1 cellular context compared by ENCODE assay signal in genomic region chr11:9687736-9688494, GRCh38.
TF ChIP-seq lines count a peak whose summit lies in the region.

No MANE protein-coding gene starts in this region.

TF ChIP-seq in GM23338, 12 proteins besides CTCF, POLR2A, EP300 and RAD21 (continued from another document):
- no peak for TF ChIP-seq ETS1 (IDR thresholded peaks at IDR 0.05)
- TF ChIP-seq ZNF114 (CRISPR knock-in tag; IDR thresholded peaks at IDR 0.05): no peak
- TF ChIP-seq POLR2AphosphoS5 (IDR thresholded peaks at IDR 0.05; ENCODE audit: low read depth): no peak
- TF ChIP-seq STAT1 (IDR thresholded peaks at IDR 0.05; ENCODE audit: unreplicated experiment): no peak
- TF ChIP-seq JUNB (IDR thresholded peaks at IDR 0.05; ENCODE audit: unreplicated experiment): no peak
- no peak for TF ChIP-seq NANOG (IDR thresholded peaks at IDR 0.05; ENCODE audit: borderline replicate concordance)
- TF ChIP-seq ZNF331 (CRISPR knock-in tag; IDR thresholded peaks at IDR 0.05; ENCODE audit: low read depth): no peak
- no peak for TF ChIP-seq EZH2phosphoT487 (IDR thresholded peaks at IDR 0.05; ENCODE audit: unreplicated experiment)
- TF ChIP-seq CREB1 (CRISPR knock-in tag; IDR thresholded peaks at IDR 0.05; ENCODE audit: low read depth): no peak
- TF ChIP-seq REST (IDR thresholded peaks at IDR 0.05; ENCODE audit: unreplicated experiment): no peak
- TF ChIP-seq EZH2 (IDR thresholded peaks at IDR 0.05; ENCODE audit: low read depth, unreplicated experiment): no peak
